ENCODE assay signal across 17 cellular contexts in the genomic region with DNA sequence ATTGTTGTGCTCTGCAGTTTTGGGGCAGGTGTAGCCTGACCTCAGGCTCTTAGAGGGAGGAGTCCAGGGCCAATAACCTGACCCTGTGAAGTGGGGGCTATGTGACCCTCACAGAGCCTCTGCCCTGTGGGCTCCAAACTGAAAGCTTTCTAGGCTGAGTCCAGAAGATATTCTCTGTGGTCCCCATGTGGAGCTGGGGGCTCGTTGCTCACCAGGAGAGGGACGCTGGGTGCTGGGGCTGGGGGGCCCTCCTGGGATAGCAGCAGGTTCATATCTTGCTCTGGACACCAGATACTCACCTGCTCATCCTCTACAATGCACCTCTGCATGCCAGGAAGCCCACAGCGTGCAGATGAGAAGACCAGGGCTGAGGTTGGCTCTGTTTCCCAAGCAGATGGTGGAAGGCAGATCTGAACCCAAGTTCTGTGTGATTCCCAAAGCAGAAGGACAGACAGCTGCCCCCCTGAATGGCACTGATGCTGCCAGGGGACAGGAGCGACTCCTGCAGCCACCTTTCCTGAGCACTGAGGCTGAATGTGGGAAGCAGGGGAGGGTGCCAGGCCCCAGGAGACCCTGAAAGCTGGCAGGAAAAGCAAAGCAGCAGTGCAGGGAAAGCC.
"Had no signal": no experiment of that assay in that cellular context is flagged by ENCODE, and none has a peak within 500 bp of the region (broad histone marks: within the 10 kb centered on the region; RNA-seq: fewer than 3 reads in every experiment).

No MANE protein-coding gene starts in this region.

- H3K27ac Mint-ChIP-seq: dendritic cell treated with granulocyte-macrophage colony-stimulating factor and Interleukin-4, amounts not matched to agents 40 ng/mL and 50 ng/mL, for 4 days; immature natural killer cell; memory B cell; natural killer cell treated with Interleukin-12 subunit alpha and Interleukin-12 subunit beta and Interleukin-15 and Interleukin-18, amount 100 ng/mL, for 72 hours; progenitor cell of endocrine pancreas; stimulated activated naive B cell treated with anti-CD40 and anti-IgM and Interleukin-4, amounts not matched to agents 10 μg/mL and 1 μg/mL and 100 μg/mL, for 72 hours; stimulated activated naive CD8-positive, alpha-beta T cell treated with anti-CD3 and anti-CD28 coated beads, Interleukin-15, amount 100 ng/mL, for 72 hours had no signal

- H3K4me3 Mint-ChIP-seq: dendritic cell treated with granulocyte-macrophage colony-stimulating factor and Interleukin-4, amounts not matched to agents 40 ng/mL and 50 ng/mL, for 4 days; immature natural killer cell; memory B cell; natural killer cell treated with Interleukin-12 subunit alpha and Interleukin-12 subunit beta and Interleukin-15 and Interleukin-18, amount 100 ng/mL, for 72 hours; neural crest cell; stimulated activated naive B cell treated with anti-CD40 and anti-IgM and Interleukin-4, amounts not matched to agents 10 μg/mL and 1 μg/mL and 100 μg/mL, for 72 hours; stimulated activated naive CD8-positive, alpha-beta T cell treated with anti-CD3 and anti-CD28 coated beads, Interleukin-15, amount 100 ng/mL, for 72 hours had no signal

- ATAC-seq: natural killer cell treated with Interleukin-12 subunit alpha and Interleukin-12 subunit beta and Interleukin-15 and Interleukin-18, amount 100 ng/mL, for 72 hours; pancreas; right cardiac atrium; stimulated activated naive B cell treated with anti-CD40 and anti-IgM and Interleukin-4, amounts not matched to agents 10 μg/mL and 1 μg/mL and 100 μg/mL, for 72 hours; stimulated activated naive CD8-positive, alpha-beta T cell treated with anti-CD3 and anti-CD28 coated beads, Interleukin-15, amount 100 ng/mL, for 72 hours had no signal

- H3K36me3 Mint-ChIP-seq: immature natural killer cell; memory B cell; natural killer cell treated with Interleukin-12 subunit alpha and Interleukin-12 subunit beta and Interleukin-15 and Interleukin-18, amount 100 ng/mL, for 72 hours had no signal

- DNase-seq: central memory CD4-positive, alpha-beta T cell; effector memory CD4-positive, alpha-beta T cell; erythroblast; hypothalamus; immature natural killer cell; right cardiac atrium; stimulated activated CD4-positive, alpha-beta T cell treated with anti-CD3 and anti-CD28 coated beads, Interleukin-15, amount 100 ng/mL, for 24 hours; stimulated activated CD4-positive, alpha-beta T cell treated with anti-CD3 and anti-CD28 coated beads, Interleukin-2, amount 100 ng/mL, for 48 hours; stimulated activated naive B cell treated with anti-CD40 and anti-IgM and Interleukin-4, amounts not matched to agents 10 μg/mL and 1 μg/mL and 100 μg/mL, for 72 hours; stimulated activated naive CD8-positive, alpha-beta T cell treated with anti-CD3 and anti-CD28 coated beads, Interleukin-15, amount 100 ng/mL, for 72 hours; transverse colon had no signal

- H3K9me3 Mint-ChIP-seq: memory B cell; natural killer cell treated with Interleukin-12 subunit alpha and Interleukin-12 subunit beta and Interleukin-15 and Interleukin-18, amount 100 ng/mL, for 72 hours had no signal

- H3K4me1 Mint-ChIP-seq: immature natural killer cell; memory B cell; neural crest cell; stimulated activated naive B cell treated with anti-CD40 and anti-IgM and Interleukin-4, amounts not matched to agents 10 μg/mL and 1 μg/mL and 100 μg/mL, for 72 hours; stimulated activated naive CD8-positive, alpha-beta T cell treated with anti-CD3 and anti-CD28 coated beads, Interleukin-15, amount 100 ng/mL, for 72 hours had no signal
